ENCODE assay signal across 1 cellular context in genomic region chr6:135054575-135055498, GRCh38.
TF ChIP-seq lines count a peak whose summit lies in the region.

Gene HBS1L, minus strand, starts transcription at chr6:135054822. Its CDS starts 131 bp downstream, at chr6:135054691.

TF ChIP-seq in HepG2, 621 proteins besides CTCF, POLR2A, EP300 and RAD21 (continued from another document and continues in another):
- TF ChIP-seq ZBTB40 (IDR thresholded peaks at IDR 0.05): no peak
- no peak; the same call in 1 of the 2 replicates for TF ChIP-seq ZBTB40 (CRISPR knock-in tag; IDR thresholded peaks at IDR 0.05)
- TF ChIP-seq PHF5A (CRISPR knock-in tag; IDR thresholded peaks at IDR 0.05; ENCODE audit: low read depth, unreplicated experiment): peak; percentile 79
- peak; percentile 53; the same call in 1 of the 2 replicates for TF ChIP-seq EHMT2 (IDR thresholded peaks at IDR 0.05; ENCODE audit: borderline replicate concordance, low read depth, low read length)
- TF ChIP-seq HMG20B (CRISPR knock-in tag; conservative IDR thresholded peaks at IDR 0.05): no peak; the same call in 1 of the 2 replicates
- TF ChIP-seq ZNF207 (IDR thresholded peaks at IDR 0.05; ENCODE audit: borderline replicate concordance): no peak
- peak; percentile 93; the same call in 1 of the 2 replicates for TF ChIP-seq CAMTA2 (CRISPR knock-in tag; IDR thresholded peaks at IDR 0.05; ENCODE audit: borderline replicate concordance)
- peak; percentile 89 for TF ChIP-seq ZKSCAN1 (IDR thresholded peaks at IDR 0.05; ENCODE audit: low read length)
- TF ChIP-seq ZNF350 (CRISPR knock-in tag; IDR thresholded peaks at IDR 0.05; ENCODE audit: borderline replicate concordance, low read depth): peak; percentile 97
- TF ChIP-seq KDM5B (CRISPR knock-in tag; IDR thresholded peaks at IDR 0.05; ENCODE audit: borderline replicate concordance): peak; percentile 91
- no peak for TF ChIP-seq ZNF10 (CRISPR knock-in tag; IDR thresholded peaks at IDR 0.05; ENCODE audit: borderline replicate concordance, low read depth)
- no peak for TF ChIP-seq NFRKB (IDR thresholded peaks at IDR 0.05)
- peak; percentile 85; the same call in 1 of the 2 replicates for TF ChIP-seq ZNF790 (CRISPR knock-in tag; IDR thresholded peaks at IDR 0.05; ENCODE audit: borderline replicate concordance)
- TF ChIP-seq ZNF354B (CRISPR knock-in tag; IDR thresholded peaks at IDR 0.05): no peak
- peak; percentile 62 for TF ChIP-seq MXD3 (CRISPR knock-in tag; IDR thresholded peaks at IDR 0.05)
- TF ChIP-seq EEA1 (CRISPR knock-in tag; IDR thresholded peaks at IDR 0.05; ENCODE audit: borderline replicate concordance): peak; percentile 99; the same call in 1 of the 2 replicates
- peak; percentile 73; the same call in 1 of the 2 replicates for TF ChIP-seq ESRRA (CRISPR knock-in tag; IDR thresholded peaks at IDR 0.05; ENCODE audit: low read depth)
- TF ChIP-seq ZNF367 (CRISPR knock-in tag; IDR thresholded peaks at IDR 0.05; ENCODE audit: borderline replicate concordance): no peak
- TF ChIP-seq FOSL2 (CRISPR knock-in tag; IDR thresholded peaks at IDR 0.05): peak; percentile 36; the same call in 1 of the 2 replicates
- TF ChIP-seq, protein P1, sequence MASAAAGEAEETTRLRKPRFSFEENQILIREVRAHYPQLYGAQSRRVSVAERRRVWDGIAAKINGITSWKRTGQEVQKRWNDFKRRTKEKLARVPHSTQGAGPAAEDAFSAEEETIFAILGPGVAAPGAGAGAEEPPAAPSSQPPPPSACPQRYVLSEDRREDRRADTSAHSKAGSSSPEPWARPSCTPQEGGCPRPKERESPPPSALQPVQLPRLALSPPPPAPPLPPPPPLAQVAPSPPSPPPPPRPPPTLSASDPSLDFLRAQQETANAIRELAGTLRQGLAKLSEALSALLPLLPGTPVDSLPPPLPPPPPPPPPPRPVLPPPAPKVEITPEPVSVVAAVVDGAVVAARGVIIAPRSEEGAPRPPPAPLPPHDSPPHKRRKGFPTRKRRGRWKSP (CRISPR knock-in tag; IDR thresholded peaks at IDR 0.05): peak; percentile 87
- peak; percentile 39; the same call in 1 of the 2 replicates for TF ChIP-seq NCOA2 (CRISPR knock-in tag; IDR thresholded peaks at IDR 0.05)
- peak; percentile 99 for TF ChIP-seq TAF1 (CRISPR knock-in tag; IDR thresholded peaks at IDR 0.05)
- TF ChIP-seq RCOR2 (CRISPR knock-in tag; IDR thresholded peaks at IDR 0.05): 0 out of 2 replicates have a peak, but pooled peaks have one; percentile 65
- 0 out of 2 replicates have a peak, but pooled peaks have one; percentile 26 for TF ChIP-seq ZNF251 (CRISPR knock-in tag; IDR thresholded peaks at IDR 0.05)
- TF ChIP-seq TOE1 (CRISPR knock-in tag; IDR thresholded peaks at IDR 0.05): peak; percentile 69; the same call in 1 of the 2 replicates
- TF ChIP-seq KLF11 (CRISPR knock-in tag; IDR thresholded peaks at IDR 0.05): peak; percentile 88
- peak; percentile 83; the same call in 1 of the 2 replicates for TF ChIP-seq KDM3A (CRISPR knock-in tag; IDR thresholded peaks at IDR 0.05; ENCODE audit: low read depth)
- peak; percentile 91; the same call in 1 of the 2 replicates for TF ChIP-seq GATA4 (IDR thresholded peaks at IDR 0.05; ENCODE audit: borderline replicate concordance, low read depth)
- TF ChIP-seq DMTF1 (CRISPR knock-in tag; IDR thresholded peaks at IDR 0.05): no peak
- TF ChIP-seq ZNF460 (CRISPR knock-in tag; IDR thresholded peaks at IDR 0.05; ENCODE audit: borderline replicate concordance): no peak
- no peak for TF ChIP-seq JUNB (CRISPR knock-in tag; IDR thresholded peaks at IDR 0.05; ENCODE audit: borderline replicate concordance)
- no peak for TF ChIP-seq NFE2L2 (IDR thresholded peaks at IDR 0.05; ENCODE audit: low read length)
- no peak for TF ChIP-seq SMARCE1 (IDR thresholded peaks at IDR 0.05; ENCODE audit: borderline replicate concordance)
- peak; percentile 23; the same call in 1 of the 2 replicates for TF ChIP-seq ZNF615 (CRISPR knock-in tag; IDR thresholded peaks at IDR 0.05; ENCODE audit: borderline replicate concordance)
- TF ChIP-seq, protein P2, sequence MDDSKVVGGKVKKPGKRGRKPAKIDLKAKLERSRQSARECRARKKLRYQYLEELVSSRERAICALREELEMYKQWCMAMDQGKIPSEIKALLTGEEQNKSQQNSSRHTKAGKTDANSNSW (CRISPR knock-in tag; IDR thresholded peaks at IDR 0.05; ENCODE audit: borderline replicate concordance): peak; percentile 49; the same call in 1 of the 2 replicates
- TF ChIP-seq, protein P3, sequence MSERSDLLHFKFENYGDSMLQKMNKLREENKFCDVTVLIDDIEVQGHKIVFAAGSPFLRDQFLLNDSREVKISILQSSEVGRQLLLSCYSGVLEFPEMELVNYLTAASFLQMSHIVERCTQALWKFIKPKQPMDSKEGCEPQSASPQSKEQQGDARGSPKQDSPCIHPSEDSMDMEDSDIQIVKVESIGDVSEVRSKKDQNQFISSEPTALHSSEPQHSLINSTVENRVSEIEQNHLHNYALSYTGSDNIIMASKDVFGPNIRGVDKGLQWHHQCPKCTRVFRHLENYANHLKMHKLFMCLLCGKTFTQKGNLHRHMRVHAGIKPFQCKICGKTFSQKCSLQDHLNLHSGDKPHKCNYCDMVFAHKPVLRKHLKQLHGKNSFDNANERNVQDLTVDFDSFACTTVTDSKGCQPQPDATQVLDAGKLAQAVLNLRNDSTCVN (CRISPR knock-in tag; IDR thresholded peaks at IDR 0.05; ENCODE audit: borderline replicate concordance): peak; percentile 98
- TF ChIP-seq, protein P4, sequence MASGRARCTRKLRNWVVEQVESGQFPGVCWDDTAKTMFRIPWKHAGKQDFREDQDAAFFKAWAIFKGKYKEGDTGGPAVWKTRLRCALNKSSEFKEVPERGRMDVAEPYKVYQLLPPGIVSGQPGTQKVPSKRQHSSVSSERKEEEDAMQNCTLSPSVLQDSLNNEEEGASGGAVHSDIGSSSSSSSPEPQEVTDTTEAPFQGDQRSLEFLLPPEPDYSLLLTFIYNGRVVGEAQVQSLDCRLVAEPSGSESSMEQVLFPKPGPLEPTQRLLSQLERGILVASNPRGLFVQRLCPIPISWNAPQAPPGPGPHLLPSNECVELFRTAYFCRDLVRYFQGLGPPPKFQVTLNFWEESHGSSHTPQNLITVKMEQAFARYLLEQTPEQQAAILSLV (CRISPR knock-in tag; IDR thresholded peaks at IDR 0.05; ENCODE audit: borderline replicate concordance): peak; percentile 98
- no peak for TF ChIP-seq ZFAT (CRISPR knock-in tag; conservative IDR thresholded peaks at IDR 0.05)
- TF ChIP-seq EED (CRISPR knock-in tag; IDR thresholded peaks at IDR 0.05): peak; percentile 63; the same call in 1 of the 2 replicates
- TF ChIP-seq TRIM22 (IDR thresholded peaks at IDR 0.05): no peak
- TF ChIP-seq ATF3 (CRISPR knock-in tag; IDR thresholded peaks at IDR 0.05): peak; percentile 33
- TF ChIP-seq ZNF839 (CRISPR knock-in tag; IDR thresholded peaks at IDR 0.05; ENCODE audit: borderline replicate concordance): peak; percentile 40; the same call in 1 of the 2 replicates
- TF ChIP-seq THAP11 (CRISPR knock-in tag; IDR thresholded peaks at IDR 0.05): peak; percentile 93
- TF ChIP-seq FOXK1 (CRISPR knock-in tag; IDR thresholded peaks at IDR 0.05; ENCODE audit: borderline replicate concordance, low read depth): peak; percentile 90; the same call in 1 of the 2 replicates
- TF ChIP-seq DR1 (CRISPR knock-in tag; IDR thresholded peaks at IDR 0.05): no peak
